1 cellular context compared by ENCODE assay signal in genomic region chr5:76180817-76181805, GRCh38.
TF ChIP-seq lines count a peak whose summit lies in the region.

No MANE protein-coding gene starts in this region.

TF ChIP-seq in GM23338, 12 proteins besides CTCF, POLR2A, EP300 and RAD21 (continued from another document):
- no peak for TF ChIP-seq EZH2 (IDR thresholded peaks at IDR 0.05; ENCODE audit: low read depth, unreplicated experiment)
- no peak for TF ChIP-seq NANOG (IDR thresholded peaks at IDR 0.05; ENCODE audit: borderline replicate concordance)
- TF ChIP-seq STAT1 (IDR thresholded peaks at IDR 0.05; ENCODE audit: unreplicated experiment) = no peak
